In genomic region chr6:13421425-13422057, GRCh38 we compare ENCODE assay signal across 17 cellular contexts.
DNase-seq lines count a peak whose midpoint lies in the region; ATAC-seq and TF ChIP-seq lines count a peak whose summit lies in the region.
"Had no signal": no experiment of that assay in that cellular context is flagged by ENCODE, and none has a peak within 500 bp of the region (broad histone marks: within the 10 kb centered on the region; RNA-seq: fewer than 3 reads in every experiment).

No MANE protein-coding gene starts in this region.

- no peaks in the 10 kb centered on the region for H3K27me3 Mint-ChIP-seq in natural killer cell (ENCODE audit: low read depth in 2 of 2)
- H3K27me3 Mint-ChIP-seq: activated CD8-positive, alpha-beta T cell treated with anti-CD3 and anti-CD28 coated beads for 36 hours had no signal

- H3K9me3 ChIP-seq in heart left ventricle, result no peaks in the 10 kb centered on the region
- no peaks in the 10 kb centered on the region for H3K9me3 ChIP-seq in esophagus muscularis mucosa
- no peaks in the 10 kb centered on the region for H3K9me3 ChIP-seq in uterus

- intact Hi-C loops in heart left ventricle (cut with DNase I) (loop anchor here in 3 of 10 donors (1.0 to 10.0 kb wide), 4 partner anchors 63 to 116 kb away; partner anchors contain the start of gene GFOD1 (in 3 of the 3)), cardiac septum (cut with DNase I) (loop anchor here (5.0 kb wide), 1 partner anchor 89 kb away; no protein-coding TSS in a partner anchor), esophagus muscularis mucosa (cut with DNase I) (no loop called here), natural killer cell (cut with micrococcal nuclease) (no loop called here), uterus (cut with DNase I; ENCODE audit: low total_unique reads) (no loop called here)

- ATAC-seq in heart left ventricle, result no peak
- no peak for ATAC-seq in natural killer cell
- no peak for ATAC-seq in HG02970 (IDR thresholded peaks at IDR 0.05; ENCODE audit: low FRiP score, unreplicated experiment)
- ATAC-seq: activated CD8-positive, alpha-beta T cell treated with anti-CD3 and anti-CD28 coated beads for 36 hours; activated naive CD4-positive, alpha-beta T cell treated with anti-CD3 and anti-CD28 coated beads, Interleukin-2, amount 50 U/mL, for 72 hours; K562; PC-3 had no signal

- no peak for TF ChIP-seq CTCF in heart left ventricle (IDR thresholded peaks at IDR 0.05)
- TF ChIP-seq CTCF in esophagus muscularis mucosa (IDR thresholded peaks at IDR 0.05), result no peak
- TF ChIP-seq CTCF in natural killer cell (IDR thresholded peaks at IDR 0.05), result no peak
- TF ChIP-seq CTCF in uterus (IDR thresholded peaks at IDR 0.05), result no peak

- TF ChIP-seq POLR2A in heart left ventricle (IDR thresholded peaks at IDR 0.05), result no peak
- no peak for TF ChIP-seq POLR2A in esophagus muscularis mucosa (IDR thresholded peaks at IDR 0.05; ENCODE audit: low read depth)
- no peak for TF ChIP-seq POLR2A in uterus (IDR thresholded peaks at IDR 0.05)

- peak overlapping the region; percentile 1 to 88 (median 72) for H3K27ac ChIP-seq in heart left ventricle
- H3K27ac ChIP-seq in esophagus muscularis mucosa (replicated peaks in 1 of 4), result peak overlapping the region; percentile 71 to 75 (median 72)
- H3K27ac ChIP-seq in uterus, result peak overlapping the region; percentile 7 to 57

- peaks cover 37 to 99% (median 91%) of the 10 kb centered on the region in 12 donors for H3K4me1 ChIP-seq in heart left ventricle
- peaks cover 78 to 89% (median 83%) of the 10 kb centered on the region in 4 donors for H3K4me1 ChIP-seq in esophagus muscularis mucosa
- peaks cover 0 to 7% of the 10 kb centered on the region in 2 donors for H3K4me1 ChIP-seq in uterus

- no peak overlapping the region for H3K4me3 ChIP-seq in heart left ventricle
- H3K4me3 ChIP-seq in esophagus muscularis mucosa, result no peak overlapping the region
- no peak overlapping the region for H3K4me3 ChIP-seq in uterus
- H3K4me3 ChIP-seq: K562 had no signal

- peaks cover 90% of the 10 kb centered on the region in 2 donors for H3K4me1 Mint-ChIP-seq in natural killer cell

- DNase-seq in heart left ventricle, result peak in 1 of 5 donors; percentile 41
- no peak for DNase-seq in cardiac septum (ENCODE audit: low spot score)
- DNase-seq in esophagus muscularis mucosa (ENCODE audit: extremely low spot score), result no peak
- no peak for DNase-seq in natural killer cell
- DNase-seq in uterus, result no peak
- DNase-seq in activated naive CD4-positive, alpha-beta T cell treated with anti-CD3 and anti-CD28 coated beads, Interleukin-2, amount 50 U/mL, for 16 hours, result no peak
- DNase-seq in stimulated activated CD4-positive, alpha-beta T cell treated with anti-CD3 and anti-CD28 coated beads, Interleukin-4, amount 100 ng/mL, for 1 hour, result no peak
- DNase-seq: activated CD8-positive, alpha-beta T cell treated with anti-CD3 and anti-CD28 coated beads for 36 hours; DMS79 treated with DMSO at 0.1 percent for 48 hours; glutamatergic neuron; midbrain; NCI-H2081; PC-3; T-helper 2 cell had no signal

- H3K36me3 ChIP-seq in heart left ventricle (no peaks in the 10 kb centered on the region), esophagus muscularis mucosa (no peaks in the 10 kb centered on the region), uterus (no peaks in the 10 kb centered on the region)

- H3K27ac Mint-ChIP-seq in natural killer cell, result peak overlapping the region; percentile 98 to 99
- H3K27ac Mint-ChIP-seq: activated CD8-positive, alpha-beta T cell treated with anti-CD3 and anti-CD28 coated beads for 36 hours; activated naive CD4-positive, alpha-beta T cell treated with anti-CD3 and anti-CD28 coated beads, Interleukin-2, amount 50 U/mL, for 72 hours had no signal

- TF ChIP-seq EP300 in esophagus muscularis mucosa (IDR thresholded peaks at IDR 0.05), result no peak

- no peaks in the 10 kb centered on the region for H3K9me3 Mint-ChIP-seq in natural killer cell
- H3K9me3 Mint-ChIP-seq: activated CD8-positive, alpha-beta T cell treated with anti-CD3 and anti-CD28 coated beads for 36 hours; activated naive CD4-positive, alpha-beta T cell treated with anti-CD3 and anti-CD28 coated beads, Interleukin-2, amount 50 U/mL, for 72 hours had no signal

- no peaks in the 10 kb centered on the region for H3K36me3 Mint-ChIP-seq in natural killer cell

- H3K4me3 Mint-ChIP-seq in natural killer cell, result peak overlapping the region; percentile 2
- H3K4me3 Mint-ChIP-seq: activated CD8-positive, alpha-beta T cell treated with anti-CD3 and anti-CD28 coated beads for 36 hours had no signal

- H3K27me3 ChIP-seq in heart left ventricle (no peaks in the 10 kb centered on the region), esophagus muscularis mucosa (no peaks in the 10 kb centered on the region), uterus (no peaks in the 10 kb centered on the region)

- WGBS in heart left ventricle, 4 donors, result 33 to 47% (median 42%) methylated on average over 10 of the region's 10 CpGs
- 47% methylated on average over 10 of the region's 10 CpGs for WGBS in esophagus muscularis mucosa
